8 cellular contexts compared by ENCODE assay signal in genomic region chr7:98202367-98203195, GRCh38. TPM values are rescaled to one million over a fixed set of nuclear protein-coding genes. Genes with fewer than 3 reads are reported as not detected.
DNase-seq lines count a peak whose midpoint lies in the region; ATAC-seq, FAIRE-seq and TF ChIP-seq lines count a peak whose summit lies in the region.

No MANE protein-coding gene starts in this region.

- peak overlapping the region; percentile 45 for H3K4me3 ChIP-seq in CD4-positive, CD25-positive, alpha-beta regulatory T cell (ENCODE audit: low read depth, low read length)
- H3K4me3 ChIP-seq in Jurkat, Clone E6-1 (ENCODE audit: low read length) = no peak overlapping the region

- H3K27ac ChIP-seq in CD4-positive, CD25-positive, alpha-beta regulatory T cell (ENCODE audit: insufficient read depth, low read length, poor library complexity, severe bottlenecking) = peak overlapping the region; percentile 48

- H3K27me3 ChIP-seq in CD4-positive, CD25-positive, alpha-beta regulatory T cell (ENCODE audit: control insufficient read depth, insufficient read depth, low read length) = no peaks in the 10 kb centered on the region

- H3K9me3 ChIP-seq in CD4-positive, CD25-positive, alpha-beta regulatory T cell (ENCODE audit: control insufficient read depth in 2 of 2, low read length in 2 of 2) = no peaks in the 10 kb centered on the region

- no peaks in the 10 kb centered on the region for H3K27me3 Mint-ChIP-seq in CD4-positive, CD25-positive, alpha-beta regulatory T cell
- H3K27me3 Mint-ChIP-seq in nephron progenitor cell (ENCODE audit: low read depth, poor library complexity) = peaks cover 3% of the 10 kb centered on the region

- peaks cover 29 to 61% (median 37%) of the 10 kb centered on the region in 4 donors for H3K4me1 Mint-ChIP-seq in CD4-positive, CD25-positive, alpha-beta regulatory T cell
- peaks cover 5% of the 10 kb centered on the region for H3K4me1 Mint-ChIP-seq in nephron progenitor cell

- peaks cover 42% of the 10 kb centered on the region for H3K4me1 ChIP-seq in CD4-positive, CD25-positive, alpha-beta regulatory T cell (ENCODE audit: control insufficient read depth, insufficient read depth, low read length, poor library complexity, severe bottlenecking)

- no peak for TF ChIP-seq CTCF in nephron progenitor cell (IDR thresholded peaks at IDR 0.05)

- peak overlapping the region; percentile 82 to 97 (median 95) for H3K27ac Mint-ChIP-seq in CD4-positive, CD25-positive, alpha-beta regulatory T cell
- H3K27ac Mint-ChIP-seq in nephron progenitor cell = peak overlapping the region; percentile 74

- H3K4me3 Mint-ChIP-seq in CD4-positive, CD25-positive, alpha-beta regulatory T cell = peak overlapping the region; percentile 80 to 89 (median 82)
- H3K4me3 Mint-ChIP-seq in nephron progenitor cell = no peak overlapping the region

- ATAC-seq in CD4-positive, CD25-positive, alpha-beta regulatory T cell (ENCODE audit: low read depth in 2 of 2) = peak; percentile 85 to 89
- ATAC-seq in GM21423 (IDR thresholded peaks at IDR 0.05; ENCODE audit: unreplicated experiment) = peak; percentile 93

- peaks cover 37% of the 10 kb centered on the region for H3K36me3 ChIP-seq in CD4-positive, CD25-positive, alpha-beta regulatory T cell (ENCODE audit: control insufficient read depth, insufficient read depth, low read length)

- peaks cover 30% of the 10 kb centered on the region for H3K36me3 Mint-ChIP-seq in CD4-positive, CD25-positive, alpha-beta regulatory T cell
- H3K36me3 Mint-ChIP-seq in nephron progenitor cell (ENCODE audit: low read depth) = peaks cover 76% of the 10 kb centered on the region

- H3K9me3 Mint-ChIP-seq in CD4-positive, CD25-positive, alpha-beta regulatory T cell = peaks cover 0 to 6% (median 3%) of the 10 kb centered on the region in 7 donors
- peaks cover 14% of the 10 kb centered on the region for H3K9me3 Mint-ChIP-seq in nephron progenitor cell

- no peak for FAIRE-seq in RCC 7860 (lab: Jason Lieb, UNC)

- peak; percentile 26 to 90 (median 69) for DNase-seq in CD4-positive, CD25-positive, alpha-beta regulatory T cell
- DNase-seq in Jurkat, Clone E6-1 (ENCODE audit: low read depth, low spot score) = peak; percentile 83
- peak; percentile 84 for DNase-seq in activated CD8-positive, alpha-beta memory T cell treated with anti-CD3 and anti-CD28 coated beads for 24 hours
- DNase-seq in nephron progenitor cell = no peak
- DNase-seq in hypothalamus (lab: John Stamatoyannopoulos, UW) = no peak
- no peak for DNase-seq in RCC 7860 (ENCODE audit: low spot score)
- no peak for DNase-seq in NCI-H1105 (lab: John Stamatoyannopoulos, UW)

RNA-seq across cellular contexts. Expression of gene BHLHA15, which starts 8.7 kb away (rescaled TPM):
- total RNA-seq in CD4-positive, CD25-positive, alpha-beta regulatory T cell = not detected
- not detected for polyA plus RNA-seq in CD4-positive, CD25-positive, alpha-beta regulatory T cell
- polyA plus RNA-seq in Jurkat, Clone E6-1 (2012; ENCODE audit: insufficient read depth, insufficient read length) = not detected

RNA-seq across cellular contexts. Expression of gene TECPR1, which starts 49.5 kb away (rescaled TPM):
- 118 TPM for total RNA-seq in CD4-positive, CD25-positive, alpha-beta regulatory T cell
- polyA plus RNA-seq in CD4-positive, CD25-positive, alpha-beta regulatory T cell = 10 to 100 TPM; 11.0 to 21.3 (median 15.7) TPM
- 39.0 TPM for polyA plus RNA-seq in Jurkat, Clone E6-1 (2012; ENCODE audit: insufficient read depth, insufficient read length)

Comparison
In these comparisons a context has a peak if more than half of its experiments do, and no peak if none do; other contexts are left out.
1. DNase-seq: peak in CD4-positive, CD25-positive, alpha-beta regulatory T cell (3 of 3), Jurkat, Clone E6-1 (single experiment) and activated CD8-positive, alpha-beta memory T cell treated with anti-CD3 and anti-CD28 coated beads for 24 hours (single experiment); none in nephron progenitor cell (single experiment), hypothalamus (0 of 51), RCC 7860 (single experiment) and NCI-H1105 (single experiment).